Comparison of ENCODE assay signal across 28 cellular contexts in the genomic region with DNA sequence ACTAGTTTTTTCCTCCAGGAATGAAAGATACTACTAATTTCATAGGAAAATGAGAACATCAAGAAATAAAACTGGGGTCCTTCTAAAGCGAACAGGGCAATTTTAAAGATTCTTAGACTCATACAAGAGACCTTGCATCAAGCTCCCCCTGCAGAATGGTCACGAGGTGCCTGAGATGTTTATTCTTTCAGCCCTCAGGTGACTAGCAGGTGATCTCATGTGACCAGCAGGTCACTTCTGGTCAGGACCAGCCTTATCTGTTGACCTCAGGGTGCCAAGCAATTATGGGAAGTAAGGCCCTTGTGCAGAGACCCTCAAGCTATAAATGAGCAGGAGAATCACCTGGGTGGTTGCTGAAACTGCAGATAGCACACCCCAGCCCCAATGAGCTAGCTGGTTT. TPM values are rescaled to one million over a fixed set of nuclear protein-coding genes. Genes with fewer than 3 reads are reported as not detected.
"Had no signal": no experiment of that assay in that cellular context is flagged by ENCODE, and none has a peak within 500 bp of the region (broad histone marks: within the 10 kb centered on the region; RNA-seq: fewer than 3 reads in every experiment).

No MANE protein-coding gene starts in this region.

- H3K36me3 Mint-ChIP-seq: mesothelial cell of epicardium; natural killer cell; neural progenitor cell; stimulated activated naive B cell treated with anti-CD40 and anti-IgM and Interleukin-4, amounts not matched to agents 10 μg/mL and 1 μg/mL and 100 μg/mL, for 72 hours had no signal

- FAIRE-seq: urothelium cell line had no signal

- H3K36me3 ChIP-seq: left ventricle myocardium inferior, neural progenitor cell, neutrophil, prostate gland, suprapubic skin, thoracic aorta, tibial artery, upper lobe of right lung had no signal

- H3K27ac Mint-ChIP-seq: mesothelial cell of epicardium; naive B cell; natural killer cell; nephron progenitor cell; stimulated activated naive B cell treated with anti-CD40 and anti-IgM and Interleukin-4, amounts not matched to agents 10 μg/mL and 1 μg/mL and 100 μg/mL, for 72 hours had no signal

- H2AFZ ChIP-seq: neural progenitor cell had no signal

- H3K4me2 ChIP-seq: neural progenitor cell had no signal

- H3K4me1 ChIP-seq: left ventricle myocardium inferior, neural progenitor cell, prostate gland, tibial artery, upper lobe of right lung had no signal

- H3K9ac ChIP-seq: neural progenitor cell had no signal

- H3K27me3 ChIP-seq: neural progenitor cell, upper lobe of right lung had no signal

- ATAC-seq: natural killer cell; right cardiac atrium; sciatic nerve; stimulated activated naive B cell treated with anti-CD40 and anti-IgM and Interleukin-4, amounts not matched to agents 10 μg/mL and 1 μg/mL and 100 μg/mL, for 72 hours; stimulated activated naive CD8-positive, alpha-beta T cell treated with anti-CD3 and anti-CD28 coated beads, Interleukin-15, Interleukin-2, amounts not matched to agents 100 U/mL and 50 U/mL, for 24 hours; upper lobe of right lung had no signal

- H3K4me3 Mint-ChIP-seq: mesothelial cell of epicardium; naive B cell; natural killer cell; nephron progenitor cell; neural progenitor cell; stimulated activated naive B cell treated with anti-CD40 and anti-IgM and Interleukin-4, amounts not matched to agents 10 μg/mL and 1 μg/mL and 100 μg/mL, for 72 hours had no signal

- H3K4me3 ChIP-seq: left ventricle myocardium inferior, lung, neural progenitor cell, prostate gland, skin epidermis, suprapubic skin, thoracic aorta, tibial artery, upper lobe of right lung had no signal

- H3K9me3 Mint-ChIP-seq: natural killer cell had no signal

- DNase-seq: islet precursor cell; left ventricle myocardium inferior; mesendoderm; naive B cell; natural killer cell; nephron progenitor cell; occipital lobe; retina; right cardiac atrium; stimulated activated CD4-positive, alpha-beta T cell treated with anti-CD3 and anti-CD28 coated beads, Interleukin-12 subunit alpha, Interleukin-12 subunit beta, amount 100 ng/mL, for 4 hours; stimulated activated CD4-positive, alpha-beta T cell treated with anti-CD3 and anti-CD28 coated beads, Interleukin-15, amount 100 ng/mL, for 24 hours; stimulated activated CD4-positive, alpha-beta T cell treated with anti-CD3 and anti-CD28 coated beads, Interleukin-2, amount 100 ng/mL, for 24 hours; stimulated activated CD4-positive, alpha-beta T cell treated with anti-CD3 and anti-CD28 coated beads, Interleukin-4, amount 100 ng/mL, for 1 hour; stimulated activated naive B cell treated with anti-CD40 and anti-IgM and Interleukin-4, amounts not matched to agents 10 μg/mL and 1 μg/mL and 100 μg/mL, for 72 hours; stimulated activated naive CD8-positive, alpha-beta T cell treated with anti-CD3 and anti-CD28 coated beads, Interleukin-15, Interleukin-2, amounts not matched to agents 100 U/mL and 50 U/mL, for 24 hours; tibial artery; trophoblast cell; upper lobe of right lung had no signal

- H3K27ac ChIP-seq: left ventricle myocardium inferior, neural progenitor cell, neutrophil, prostate gland, skin epidermis, suprapubic skin, thoracic aorta, tibial artery, upper lobe of right lung had no signal

- H3K4me1 Mint-ChIP-seq: naive B cell; stimulated activated naive B cell treated with anti-CD40 and anti-IgM and Interleukin-4, amounts not matched to agents 10 μg/mL and 1 μg/mL and 100 μg/mL, for 72 hours had no signal

- H3K9me3 ChIP-seq: neutrophil, prostate gland, thoracic aorta, upper lobe of right lung had no signal

RNA-seq across cellular contexts. Expression of gene TMEM51, which starts 20.6 kb away (rescaled TPM):
- total RNA-seq: natural killer cell had no signal
